Comparison of ENCODE assay signal across 7 cellular contexts in genomic region chr3:183909030-183909600, GRCh38.
"Had no signal": no experiment of that assay in that cellular context is flagged by ENCODE, and none has a peak within 500 bp of the region (broad histone marks: within the 10 kb centered on the region; RNA-seq: fewer than 3 reads in every experiment).

No MANE protein-coding gene starts in this region.

- H3K4me3 ChIP-seq: GM23248, K562 had no signal

- FAIRE-seq: HTR-8/SVneo, K562 had no signal

- H3K9me3 Mint-ChIP-seq: H9 had no signal

- H3K27ac Mint-ChIP-seq: H9 had no signal

- ATAC-seq: K562 had no signal

- DNase-seq: GM23248, H9, HCEC 1CT, IMR-90, KG1 had no signal

- H3K27ac ChIP-seq: GM23248 had no signal

- H3K4me3 Mint-ChIP-seq: H9 had no signal

- H3K9ac ChIP-seq: GM23248 had no signal

- H2AFZ ChIP-seq: GM23248 had no signal
